Comparison of ENCODE assay signal across 8 cellular contexts in the genomic region with DNA sequence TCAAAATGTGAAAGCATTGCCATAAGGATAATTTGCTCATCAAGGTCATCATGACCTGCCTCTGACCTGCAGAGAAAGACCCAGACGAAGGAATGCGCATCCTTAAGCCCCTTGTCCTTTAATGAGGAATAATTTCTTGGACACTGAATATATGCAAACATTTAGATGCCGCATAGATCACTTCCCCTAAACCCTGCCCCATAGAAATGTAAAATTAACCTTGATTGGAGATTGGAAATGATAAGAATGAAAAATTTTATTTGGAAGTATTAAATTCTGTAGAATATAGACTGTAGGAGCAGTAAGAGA.
DNase-seq lines count a peak whose midpoint lies in the region; ATAC-seq and TF ChIP-seq lines count a peak whose summit lies in the region.

No MANE protein-coding gene starts in this region.

- CTCF ChIA-PET in activated CD4-positive, alpha-beta T cell treated with anti-CD3 and anti-CD28 coated beads for 36 hours (lab: Charles Lee): interaction anchor here (0.6 to 2.5 kb wide), 25 partner anchors 9 to 1185 kb away, joined by 3 to 15 read pairs (median 3); no protein-coding TSS in a partner anchor
- CTCF ChIA-PET in activated CD8-positive, alpha-beta T cell treated with anti-CD3 and anti-CD28 coated beads for 36 hours (lab: Charles Lee): interaction anchor here (0.9 to 2.6 kb wide), 29 partner anchors 9 to 1188 kb away, joined by 3 to 12 read pairs (median 3); no protein-coding TSS in a partner anchor

- peaks cover 56% of the 10 kb centered on the region for H3K4me1 Mint-ChIP-seq in activated CD4-positive, alpha-beta T cell treated with anti-CD3 and anti-CD28 coated beads for 36 hours
- H3K4me1 Mint-ChIP-seq in activated CD8-positive, alpha-beta T cell treated with anti-CD3 and anti-CD28 coated beads for 36 hours (ENCODE audit: low read depth): peaks cover 89% of the 10 kb centered on the region
- no peaks in the 10 kb centered on the region for H3K4me1 Mint-ChIP-seq in glutamatergic neuron (ENCODE audit: low read depth, unreplicated experiment)
- H3K4me1 Mint-ChIP-seq in stimulated activated memory B cell treated with anti-CD40 and anti-IgM and Interleukin-4, amounts not matched to agents 10 μg/mL and 1 μg/mL and 100 μg/mL, for 72 hours: peaks cover 58% of the 10 kb centered on the region

- H3K4me3 Mint-ChIP-seq in activated CD4-positive, alpha-beta T cell treated with anti-CD3 and anti-CD28 coated beads for 36 hours: no peak overlapping the region
- peak overlapping the region; percentile 63 for H3K4me3 Mint-ChIP-seq in activated CD8-positive, alpha-beta T cell treated with anti-CD3 and anti-CD28 coated beads for 36 hours
- H3K4me3 Mint-ChIP-seq in glutamatergic neuron (ENCODE audit: unreplicated experiment): no peak overlapping the region
- H3K4me3 Mint-ChIP-seq in stimulated activated memory B cell treated with anti-CD40 and anti-IgM and Interleukin-4, amounts not matched to agents 10 μg/mL and 1 μg/mL and 100 μg/mL, for 72 hours: peak overlapping the region; percentile 15

- peak overlapping the region; percentile 93 for H3K27ac Mint-ChIP-seq in activated CD4-positive, alpha-beta T cell treated with anti-CD3 and anti-CD28 coated beads for 36 hours
- H3K27ac Mint-ChIP-seq in activated CD8-positive, alpha-beta T cell treated with anti-CD3 and anti-CD28 coated beads for 36 hours: peak overlapping the region; percentile 100
- H3K27ac Mint-ChIP-seq in glutamatergic neuron (ENCODE audit: unreplicated experiment): no peak overlapping the region
- H3K27ac Mint-ChIP-seq in stimulated activated memory B cell treated with anti-CD40 and anti-IgM and Interleukin-4, amounts not matched to agents 10 μg/mL and 1 μg/mL and 100 μg/mL, for 72 hours: peak overlapping the region; percentile 82

- H3K36me3 Mint-ChIP-seq in activated CD4-positive, alpha-beta T cell treated with anti-CD3 and anti-CD28 coated beads for 36 hours (ENCODE audit: low read depth): peaks cover 7% of the 10 kb centered on the region
- H3K36me3 Mint-ChIP-seq in activated CD8-positive, alpha-beta T cell treated with anti-CD3 and anti-CD28 coated beads for 36 hours (ENCODE audit: low read depth): peaks cover 23% of the 10 kb centered on the region
- H3K36me3 Mint-ChIP-seq in glutamatergic neuron (ENCODE audit: unreplicated experiment): no peaks in the 10 kb centered on the region
- no peaks in the 10 kb centered on the region for H3K36me3 Mint-ChIP-seq in stimulated activated memory B cell treated with anti-CD40 and anti-IgM and Interleukin-4, amounts not matched to agents 10 μg/mL and 1 μg/mL and 100 μg/mL, for 72 hours

- TF ChIP-seq CTCF in activated CD8-positive, alpha-beta T cell treated with anti-CD3 and anti-CD28 coated beads for 36 hours (IDR thresholded peaks at IDR 0.05): no peak
- TF ChIP-seq CTCF in glutamatergic neuron (IDR thresholded peaks at IDR 0.05; ENCODE audit: partially characterized antibody, unreplicated experiment): peak; percentile 45

- POLR2A ChIA-PET in activated CD4-positive, alpha-beta T cell treated with anti-CD3 and anti-CD28 coated beads for 36 hours (lab: Charles Lee): interaction anchor here (1.1 to 1.2 kb wide), 2 partner anchors 336 to 402 kb away, joined by 3 to 5 read pairs; no protein-coding TSS in a partner anchor
- POLR2A ChIA-PET in activated CD8-positive, alpha-beta T cell treated with anti-CD3 and anti-CD28 coated beads for 36 hours (lab: Charles Lee): interaction anchor here (0.8 to 2.8 kb wide), 11 partner anchors 7 to 1187 kb away, joined by 3 to 16 read pairs (median 4); partner anchors contain the start of gene NR3C1

- no peak for DNase-seq in activated CD4-positive, alpha-beta T cell treated with anti-CD3 and anti-CD28 coated beads for 36 hours
- DNase-seq in activated CD4-positive, alpha-beta T cell treated with anti-CD3 and anti-CD28 coated beads, Interleukin-2, amount 50 U/mL, for 48 hours: no peak
- no peak for DNase-seq in activated CD8-positive, alpha-beta T cell treated with anti-CD3 and anti-CD28 coated beads for 36 hours
- DNase-seq in glutamatergic neuron (no peak), epidermal melanocyte (ENCODE audit: insufficient read length, low spot score) (no peak), NCI-H82 (lab: John Stamatoyannopoulos, UW) (no peak)

- no peaks in the 10 kb centered on the region for H3K27me3 Mint-ChIP-seq in activated CD4-positive, alpha-beta T cell treated with anti-CD3 and anti-CD28 coated beads for 36 hours
- no peaks in the 10 kb centered on the region for H3K27me3 Mint-ChIP-seq in activated CD8-positive, alpha-beta T cell treated with anti-CD3 and anti-CD28 coated beads for 36 hours
- H3K27me3 Mint-ChIP-seq in glutamatergic neuron (ENCODE audit: unreplicated experiment): no peaks in the 10 kb centered on the region
- no peaks in the 10 kb centered on the region for H3K27me3 Mint-ChIP-seq in stimulated activated memory B cell treated with anti-CD40 and anti-IgM and Interleukin-4, amounts not matched to agents 10 μg/mL and 1 μg/mL and 100 μg/mL, for 72 hours

- ATAC-seq in activated CD4-positive, alpha-beta T cell treated with anti-CD3 and anti-CD28 coated beads for 36 hours: no peak
- no peak for ATAC-seq in activated CD8-positive, alpha-beta T cell treated with anti-CD3 and anti-CD28 coated beads for 36 hours
- ATAC-seq in stimulated activated memory B cell treated with anti-CD40 and anti-IgM and Interleukin-4, amounts not matched to agents 10 μg/mL and 1 μg/mL and 100 μg/mL, for 72 hours: no peak
- no peak for ATAC-seq in HG03520 (IDR thresholded peaks at IDR 0.05; ENCODE audit: unreplicated experiment)

- intact Hi-C loops in activated CD4-positive, alpha-beta T cell treated with anti-CD3 and anti-CD28 coated beads for 36 hours (cut with DNase I, micrococcal nuclease): loop anchor here (1.0 to 10.0 kb wide), 8 partner anchors 80 to 898 kb away; partner anchors contain the start of genes NR3C1 (in 2 of the 2) and NDFIP1 (in 1 of the 2)
- intact Hi-C loops in activated CD8-positive, alpha-beta T cell treated with anti-CD3 and anti-CD28 coated beads for 36 hours (cut with micrococcal nuclease): loop anchor here (5.0 to 10.0 kb wide), 8 partner anchors 52 to 1182 kb away; no protein-coding TSS in a partner anchor

- H3K9me3 Mint-ChIP-seq in activated CD4-positive, alpha-beta T cell treated with anti-CD3 and anti-CD28 coated beads for 36 hours (ENCODE audit: low read depth): peaks cover 3% of the 10 kb centered on the region
- H3K9me3 Mint-ChIP-seq in activated CD8-positive, alpha-beta T cell treated with anti-CD3 and anti-CD28 coated beads for 36 hours: peaks cover 6% of the 10 kb centered on the region
- H3K9me3 Mint-ChIP-seq in glutamatergic neuron (ENCODE audit: unreplicated experiment): no peaks in the 10 kb centered on the region
- peaks cover 2% of the 10 kb centered on the region for H3K9me3 Mint-ChIP-seq in stimulated activated memory B cell treated with anti-CD40 and anti-IgM and Interleukin-4, amounts not matched to agents 10 μg/mL and 1 μg/mL and 100 μg/mL, for 72 hours

Comparison
In these comparisons a context has a peak if more than half of its experiments do, and no peak if none do; other contexts are left out.
1. H3K4me3 Mint-ChIP-seq: peak in activated CD8-positive, alpha-beta T cell treated with anti-CD3 and anti-CD28 coated beads for 36 hours (single experiment) and stimulated activated memory B cell treated with anti-CD40 and anti-IgM and Interleukin-4, amounts not matched to agents 10 μg/mL and 1 μg/mL and 100 μg/mL, for 72 hours (single experiment); none in activated CD4-positive, alpha-beta T cell treated with anti-CD3 and anti-CD28 coated beads for 36 hours (single experiment) and glutamatergic neuron (single experiment).